In genomic region chr18:44758821-44759624, GRCh38 we compare ENCODE assay signal across 8 cellular contexts.
DNase-seq lines count a peak whose midpoint lies in the region; ATAC-seq lines count a peak whose summit lies in the region.

No MANE protein-coding gene starts in this region.

- no peaks in the 10 kb centered on the region for H3K36me3 ChIP-seq in muscle layer of colon (ENCODE audit: insufficient read depth, low read length)

- peaks cover 51% of the 10 kb centered on the region for H3K4me1 ChIP-seq in muscle layer of colon (ENCODE audit: insufficient read depth, low read length)

- H3K4me3 ChIP-seq in muscle layer of colon (ENCODE audit: low read depth in 1 of 2, low read length in 2 of 2): peak overlapping the region in 1 of 2 donors; percentile 20

- DNase-seq in SIG-M5 treated with dmso at 0.1 percent for 504 hours (lab: John Stamatoyannopoulos, UW; ENCODE audit: unreplicated experiment) (peak; percentile 93), HuH-7.5 (ENCODE audit: low spot score) (no peak), UCSD-AML1 (lab: John Stamatoyannopoulos, UW; ENCODE audit: unreplicated experiment) (no peak), epidermal melanocyte (ENCODE audit: insufficient read length, low spot score) (no peak), AG08395 (ENCODE audit: low spot score) (no peak)

- no peaks in the 10 kb centered on the region for H3K27me3 ChIP-seq in muscle layer of colon (ENCODE audit: control insufficient read depth in 1 of 2, insufficient read depth in 2 of 2, low read length in 2 of 2)

- peak overlapping the region; percentile 74 for H3K27ac ChIP-seq in muscle layer of colon (ENCODE audit: low read depth, low read length)

- ATAC-seq in GM18861 (IDR thresholded peaks at IDR 0.05; ENCODE audit: unreplicated experiment) (peak; percentile 93), HG02870 (IDR thresholded peaks at IDR 0.05; ENCODE audit: unreplicated experiment) (peak; percentile 91)

- H3K9ac ChIP-seq in muscle layer of colon (ENCODE audit: low read length): peak overlapping the region; percentile 32

- H3K9me3 ChIP-seq in muscle layer of colon (ENCODE audit: low read length): no peaks in the 10 kb centered on the region
